Comparison of ENCODE assay signal across 36 cellular contexts in genomic region chr18:29648891-29649290, GRCh38.
DNase-seq lines count a peak whose midpoint lies in the region; ATAC-seq, FAIRE-seq and TF ChIP-seq lines count a peak whose summit lies in the region.
"Had no signal": no experiment of that assay in that cellular context is flagged by ENCODE, and none has a peak within 500 bp of the region (broad histone marks: within the 10 kb centered on the region; RNA-seq: fewer than 3 reads in every experiment).

No MANE protein-coding gene starts in this region.

- CTCF ChIA-PET in HepG2 (lab: Yijun Ruan, JAX; ENCODE audit: low intra/inter-chr PET ratio, low total read pairs): no interaction called here

- H3K9ac ChIP-seq in liver (ENCODE audit: low read depth in 1 of 2, low read length in 2 of 2): no peak overlapping the region
- no peak overlapping the region for H3K9ac ChIP-seq in HepG2 (ENCODE audit: insufficient read depth, low read depth, low read length)
- H3K9ac ChIP-seq in neural progenitor cell: no peak overlapping the region
- H3K9ac ChIP-seq: BLaER1; BLaER1 treated with 17β-estradiol and CSF1 and Interleukin-3, amounts not matched to agents 10 nM and 100 nM had no signal

- TF ChIP-seq CTCF in liver (IDR thresholded peaks at IDR 0.05; ENCODE audit: low read depth, low read length, missing input control) (no peak), HepG2 (CRISPR knock-in tag; IDR thresholded peaks at IDR 0.05) (no peak), right lobe of liver (IDR thresholded peaks at IDR 0.05) (no peak), neural progenitor cell (IDR thresholded peaks at IDR 0.05) (no peak)

- H3K4me1 ChIP-seq in liver (ENCODE audit: control insufficient read depth in 4 of 4, insufficient read depth in 4 of 4, low read length in 3 of 4) (peaks cover 0 to 20% (median 3%) of the 10 kb centered on the region in 4 donors), HepG2 (ENCODE audit: insufficient read depth, low read length) (no peaks in the 10 kb centered on the region), right lobe of liver (peaks cover 0 to 7% (median 0%) of the 10 kb centered on the region in 4 donors), neural progenitor cell (no peaks in the 10 kb centered on the region)
- H3K4me1 ChIP-seq: A549, BE2C, BLaER1, Caco-2 had no signal

- no peaks in the 10 kb centered on the region for H3K9me3 Mint-ChIP-seq in neural progenitor cell

- H3K36me3 ChIP-seq in liver (ENCODE audit: control insufficient read depth in 4 of 4, insufficient read depth in 3 of 4, low read depth in 1 of 4, low read length in 3 of 4) (no peaks in the 10 kb centered on the region), HepG2 (replicated peaks in 1 of 2; ENCODE audit: control insufficient read depth in 1 of 2, insufficient read depth in 2 of 2, low read length in 2 of 2) (no peaks in the 10 kb centered on the region), right lobe of liver (no peaks in the 10 kb centered on the region), neural progenitor cell (no peaks in the 10 kb centered on the region)
- H3K36me3 ChIP-seq: BE2C; BLaER1; BLaER1 treated with 17β-estradiol and CSF1 and Interleukin-3, amounts not matched to agents 10 nM and 100 nM had no signal

- H3K27me3 ChIP-seq in liver (ENCODE audit: control insufficient read depth in 4 of 4, insufficient read depth in 4 of 4, low read length in 3 of 4) (no peaks in the 10 kb centered on the region), HepG2 (ENCODE audit: control insufficient read depth in 1 of 2, insufficient read depth in 2 of 2, low read length in 2 of 2) (no peaks in the 10 kb centered on the region), right lobe of liver (no peaks in the 10 kb centered on the region), neural progenitor cell (no peaks in the 10 kb centered on the region)
- H3K27me3 ChIP-seq: BE2C; BLaER1; BLaER1 treated with 17β-estradiol and CSF1 and Interleukin-3, amounts not matched to agents 10 nM and 100 nM had no signal

- intact Hi-C loops in HepG2 (cut with micrococcal nuclease; ENCODE audit: unreplicated experiment): no loop called here
- intact Hi-C loops in right lobe of liver (cut with DNase I): no loop called here

- FAIRE-seq in HepG2 (lab: Jason Lieb, UNC): no peak
- FAIRE-seq: A204.1, A549 had no signal

- peak overlapping the region; percentile 39 for H3K27ac Mint-ChIP-seq in neural progenitor cell
- H3K27ac Mint-ChIP-seq: B cell; CD14-positive monocyte; CD4-positive, alpha-beta memory T cell; CD4-positive, alpha-beta T cell; CD4-positive, CD25-positive, alpha-beta regulatory T cell; CD8-positive, alpha-beta memory T cell; CD8-positive, alpha-beta T cell had no signal

- ATAC-seq in HepG2 (no peak), left lobe of liver (peak; percentile 63), right lobe of liver (peak; percentile 48 to 62 (median 55))
- ATAC-seq: A549; CD8-positive, alpha-beta T cell had no signal

- WGBS in liver: 21% methylated on average over 1 of the region's 1 CpG
- WGBS in HepG2 (ENCODE audit: low lambda C conversion rate): 5% methylated on average over 1 of the region's 1 CpG
- WGBS in right lobe of liver (ENCODE audit: insufficient coverage, low coverage, low lambda C conversion rate, missing lambda C conversion rate): 47% methylated on average over 1 of the region's 1 CpG

- in situ Hi-C loops in HepG2 (cut with HindIII; ENCODE audit: extremely low pct_ligation_motif_present, low pct_unique_long_range_greater_than_20kb): no loop called here

- no peak for TF ChIP-seq RAD21 in liver (IDR thresholded peaks at IDR 0.05)
- TF ChIP-seq RAD21 in HepG2 (CRISPR knock-in tag; IDR thresholded peaks at IDR 0.05): no peak

- no TSS peak for BruUV-seq in HepG2 (replicated peaks; lab: Mats Ljungman, UMichigan)

- TF ChIP-seq EP300 in HepG2 (IDR thresholded peaks at IDR 0.05; ENCODE audit: low read depth in 2 of 2, low read length in 2 of 2): no peak
- no peak for TF ChIP-seq EP300 in HepG2 (CRISPR knock-in tag; IDR thresholded peaks at IDR 0.05; ENCODE audit: borderline replicate concordance)

- DNase-seq in HepG2 (ENCODE audit: low spot score) (no peak), left lobe of liver (ENCODE audit: low spot score) (no peak), right lobe of liver (no peak), neural progenitor cell (ENCODE audit: low spot score) (no peak), HuH-7.5 (ENCODE audit: low spot score) (no peak), GDM1 (lab: John Stamatoyannopoulos, UW) (no peak)
- DNase-seq in stimulated activated CD4-positive, alpha-beta T cell treated with anti-CD3 and anti-CD28 coated beads, Interleukin-12 subunit alpha, Interleukin-12 subunit beta, amount 100 ng/mL, for 4 hours: no peak
- DNase-seq: 8988T; ACHN; AML-193; BE2C; C1 segment of cervical spinal cord; Caco-2; Calu3; CD4-positive, alpha-beta memory T cell; CD4-positive, alpha-beta T cell; CD4-positive, CD25-positive, alpha-beta regulatory T cell; CD8-positive, alpha-beta memory T cell; CD8-positive, alpha-beta T cell; COR-L47; DMS 273 treated with DMSO at 0.1 percent for 48 hours; DMS153; DMS53; DMS79; DMS79 treated with DMSO at 0.1 percent for 48 hours; DND-41; EL had no signal

- no peak overlapping the region for H3K27ac ChIP-seq in liver (ENCODE audit: low read depth in 1 of 2, low read length in 2 of 2)
- no peak overlapping the region for H3K27ac ChIP-seq in HepG2 (ENCODE audit: extremely low read length, insufficient read depth, low read length)
- H3K27ac ChIP-seq in right lobe of liver: no peak overlapping the region
- H3K27ac ChIP-seq in neural progenitor cell: no peak overlapping the region
- H3K27ac ChIP-seq: 22Rv1; A549; BLaER1; BLaER1 treated with 17β-estradiol and CSF1 and Interleukin-3, amounts not matched to agents 10 nM and 100 nM; C4-2B had no signal

- H2AFZ ChIP-seq in HepG2 (ENCODE audit: low read length) (no peak overlapping the region), neural progenitor cell (replicated peaks) (no peak overlapping the region)

- no peaks in the 10 kb centered on the region for H3K4me1 Mint-ChIP-seq in neural progenitor cell
- H3K4me1 Mint-ChIP-seq: B cell; CD14-positive monocyte; CD4-positive, alpha-beta memory T cell; CD4-positive, CD25-positive, alpha-beta regulatory T cell; CD8-positive, alpha-beta memory T cell had no signal

- POLR2A ChIA-PET in HepG2 (lab: Yijun Ruan, JAX): no interaction called here

- H3K36me3 Mint-ChIP-seq in neural progenitor cell: no peaks in the 10 kb centered on the region
- H3K36me3 Mint-ChIP-seq: CD14-positive monocyte; CD4-positive, alpha-beta memory T cell; CD4-positive, CD25-positive, alpha-beta regulatory T cell; CD8-positive, alpha-beta memory T cell; CD8-positive, alpha-beta T cell had no signal

- no peak overlapping the region for H3K4me3 Mint-ChIP-seq in neural progenitor cell
- H3K4me3 Mint-ChIP-seq: B cell; CD14-positive monocyte; CD4-positive, alpha-beta memory T cell; CD4-positive, alpha-beta T cell; CD4-positive, CD25-positive, alpha-beta regulatory T cell; CD8-positive, alpha-beta memory T cell; CD8-positive, alpha-beta T cell had no signal

- H4K20me1 ChIP-seq in HepG2 (ENCODE audit: insufficient read depth, low read length): no peaks in the 10 kb centered on the region
- no peaks in the 10 kb centered on the region for H4K20me1 ChIP-seq in neural progenitor cell (ENCODE audit: low read depth)
- H4K20me1 ChIP-seq: BLaER1; BLaER1 treated with 17β-estradiol and CSF1 and Interleukin-3, amounts not matched to agents 10 nM and 100 nM had no signal

- H3K27me3 Mint-ChIP-seq in neural progenitor cell (ENCODE audit: insufficient read depth, low read depth): peaks cover 7% of the 10 kb centered on the region
- H3K27me3 Mint-ChIP-seq: B cell; CD4-positive, alpha-beta memory T cell; CD4-positive, alpha-beta T cell; CD4-positive, CD25-positive, alpha-beta regulatory T cell; CD8-positive, alpha-beta memory T cell had no signal

- H3F3A ChIP-seq in neural progenitor cell (ENCODE audit: low read depth): no peaks in the 10 kb centered on the region

- H3K79me2 ChIP-seq in HepG2 (ENCODE audit: insufficient read depth, low read length): no peaks in the 10 kb centered on the region
- H3K79me2 ChIP-seq in neural progenitor cell (ENCODE audit: low read depth): no peaks in the 10 kb centered on the region

- H3K4me2 ChIP-seq in HepG2 (ENCODE audit: low read depth, low read length) (no peak overlapping the region), neural progenitor cell (no peak overlapping the region)
- H3K4me2 ChIP-seq: A549, BLaER1 had no signal

- TF ChIP-seq POLR2A in HepG2 (IDR thresholded peaks at IDR 0.05; ENCODE audit: insufficient read depth in 1 of 2, low read depth in 2 of 2, low read length in 2 of 2) (no peak), right lobe of liver (IDR thresholded peaks at IDR 0.05) (no peak)

- H3K9me3 ChIP-seq in liver (ENCODE audit: control insufficient read depth in 4 of 4, low read length in 3 of 4) (no peaks in the 10 kb centered on the region), HepG2 (ENCODE audit: low read length) (no peaks in the 10 kb centered on the region), right lobe of liver (no peaks in the 10 kb centered on the region), neural progenitor cell (ENCODE audit: low read depth) (no peaks in the 10 kb centered on the region)
- H3K9me3 ChIP-seq: A549, BE2C, BLaER1, Caco-2 had no signal

- H3K4me3 ChIP-seq in liver (ENCODE audit: low read depth in 1 of 3, low read length in 3 of 3): no peak overlapping the region
- H3K4me3 ChIP-seq in HepG2 (replicated peaks in 1 of 3; ENCODE audit: insufficient read depth in 1 of 3, low read depth in 2 of 3, low read length in 3 of 3): no peak overlapping the region
- H3K4me3 ChIP-seq in right lobe of liver: no peak overlapping the region
- no peak overlapping the region for H3K4me3 ChIP-seq in neural progenitor cell
- H3K4me3 ChIP-seq: A549; BLaER1; BLaER1 treated with 17β-estradiol and CSF1 and Interleukin-3, amounts not matched to agents 10 nM and 100 nM had no signal

TF ChIP-seq in liver, 16 proteins besides CTCF, POLR2A, EP300 and RAD21:
- peak in 1 of 2 donors; percentile 63 for TF ChIP-seq RXRA (IDR thresholded peaks at IDR 0.05)
- TF ChIP-seq HNF4A (conservative IDR thresholded peaks at IDR 0.05): peak; percentile 73 to 80
- TF ChIP-seq FOXA2 (IDR thresholded peaks at IDR 0.05): no peak

TF ChIP-seq in HepG2, 621 proteins besides CTCF, POLR2A, EP300 and RAD21 (continues in another document):
- no peak for TF ChIP-seq MAFK (conservative IDR thresholded peaks at IDR 0.05 in 1 of 2, IDR thresholded peaks at IDR 0.05 in 1 of 2; ENCODE audit: low read length in 2 of 2)
